Comparison of ENCODE assay signal across 1 cellular context in genomic region chr4:7045553-7045952, GRCh38.
TF ChIP-seq lines count a peak whose summit lies in the region.

No MANE protein-coding gene starts in this region.

TF ChIP-seq in H1, 55 proteins besides CTCF, POLR2A, EP300 and RAD21 (continued from another document):
- no peak for TF ChIP-seq TBP (IDR thresholded peaks at IDR 0.05; ENCODE audit: low read depth, low read length)
- TF ChIP-seq NRF1 (IDR thresholded peaks at IDR 0.05; ENCODE audit: low read depth, low read length): no peak
- no peak for TF ChIP-seq MAFK (IDR thresholded peaks at IDR 0.05; ENCODE audit: low read depth, low read length)
- no peak for TF ChIP-seq SP4 (IDR thresholded peaks at IDR 0.05; ENCODE audit: low read length)
- no peak for TF ChIP-seq ZNF274 (IDR thresholded peaks at IDR 0.05; ENCODE audit: borderline replicate concordance, extremely low read depth, low read length)
- no peak for TF ChIP-seq KDM5A (IDR thresholded peaks at IDR 0.05; ENCODE audit: low read length)
- no peak for TF ChIP-seq E2F6 (IDR thresholded peaks at IDR 0.05)
- TF ChIP-seq ATF2 (IDR thresholded peaks at IDR 0.05; ENCODE audit: low read length): no peak
- TF ChIP-seq FOSL1 (IDR thresholded peaks at IDR 0.05; ENCODE audit: insufficient read depth, low read depth, low read length): no peak
